ENCODE assay signal across 1 cellular context in genomic region chr19:47209323-47210179, GRCh38.
TF ChIP-seq lines count a peak whose summit lies in the region.

No MANE protein-coding gene starts in this region.

TF ChIP-seq in HepG2, 621 proteins besides CTCF, POLR2A, EP300 and RAD21:
- no peak for TF ChIP-seq TAF15 (IDR thresholded peaks at IDR 0.05; ENCODE audit: low read depth, low read length, poor library complexity, severe bottlenecking)
- TF ChIP-seq NR2C2 (CRISPR knock-in tag; IDR thresholded peaks at IDR 0.05; ENCODE audit: borderline replicate concordance): no peak
- TF ChIP-seq ZNF234 (CRISPR knock-in tag; conservative IDR thresholded peaks at IDR 0.05): no peak
- TF ChIP-seq ZNF672 (CRISPR knock-in tag; IDR thresholded peaks at IDR 0.05): no peak
- TF ChIP-seq ZNF136 (CRISPR knock-in tag; IDR thresholded peaks at IDR 0.05; ENCODE audit: low read depth): no peak
- no peak for TF ChIP-seq NRL (CRISPR knock-in tag; IDR thresholded peaks at IDR 0.05; ENCODE audit: borderline replicate concordance)
- no peak for TF ChIP-seq SIN3A (IDR thresholded peaks at IDR 0.05; ENCODE audit: borderline replicate concordance, low read depth, low read length)
- TF ChIP-seq, protein P1, sequence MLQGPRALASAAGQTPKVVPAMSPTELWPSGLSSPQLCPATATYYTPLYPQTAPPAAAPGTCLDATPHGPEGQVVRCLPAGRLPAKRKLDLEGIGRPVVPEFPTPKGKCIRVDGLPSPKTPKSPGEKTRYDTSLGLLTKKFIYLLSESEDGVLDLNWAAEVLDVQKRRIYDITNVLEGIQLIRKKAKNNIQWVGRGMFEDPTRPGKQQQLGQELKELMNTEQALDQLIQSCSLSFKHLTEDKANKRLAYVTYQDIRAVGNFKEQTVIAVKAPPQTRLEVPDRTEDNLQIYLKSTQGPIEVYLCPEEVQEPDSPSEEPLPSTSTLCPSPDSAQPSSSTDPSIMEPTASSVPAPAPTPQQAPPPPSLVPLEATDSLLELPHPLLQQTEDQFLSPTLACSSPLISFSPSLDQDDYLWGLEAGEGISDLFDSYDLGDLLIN (CRISPR knock-in tag; IDR thresholded peaks at IDR 0.05; ENCODE audit: borderline replicate concordance): no peak
- no peak for TF ChIP-seq ZNF260 (CRISPR knock-in tag; IDR thresholded peaks at IDR 0.05; ENCODE audit: borderline replicate concordance, low read depth)
- no peak for TF ChIP-seq EED (CRISPR knock-in tag; IDR thresholded peaks at IDR 0.05)
TF ChIP-seq in HepG2: peak in this region for 0.
